ENCODE assay signal across 8 cellular contexts in genomic region chr1:45205000-45205909, GRCh38. TPM values are rescaled to one million over a fixed set of nuclear protein-coding genes. Genes with fewer than 3 reads are reported as not detected.
DNase-seq lines count a peak whose midpoint lies in the region; ATAC-seq, FAIRE-seq and TF ChIP-seq lines count a peak whose summit lies in the region.

No MANE protein-coding gene starts in this region.

- H3K4me1 ChIP-seq in ACC112 (ENCODE audit: control insufficient read depth, insufficient read depth, low read length, unreplicated experiment) (peaks cover 23% of the 10 kb centered on the region), vagina (peaks cover 20% of the 10 kb centered on the region)

- no peaks in the 10 kb centered on the region for H3K27me3 Mint-ChIP-seq in activated T-cell treated with anti-CD3 and anti-CD28 coated beads, Interleukin-2, amount 50 U/mL, for 4 hours (ENCODE audit: low read depth)
- H3K27me3 Mint-ChIP-seq in naive thymus-derived CD8-positive, alpha-beta T cell, result peaks cover 0 to 23% (median 3%) of the 10 kb centered on the region in 5 donors

- H3K4me3 ChIP-seq in ACC112 (ENCODE audit: low read depth, low read length) (peak overlapping the region; percentile 91), fibroblast of pulmonary artery (replicated peaks; ENCODE audit: low read depth, low read length) (peak overlapping the region; percentile 22), vagina (peak overlapping the region; percentile 88 to 92)

- intact Hi-C loops in vagina (cut with DNase I), result no loop called here

- H3K4me3 Mint-ChIP-seq in activated T-cell treated with anti-CD3 and anti-CD28 coated beads, Interleukin-2, amount 50 U/mL, for 4 hours, result peak overlapping the region; percentile 93
- H3K4me3 Mint-ChIP-seq in naive thymus-derived CD8-positive, alpha-beta T cell, result peak overlapping the region; percentile 82 to 97 (median 92)

- H2AFZ ChIP-seq in ACC112 (ENCODE audit: low read length, unreplicated experiment), result peak overlapping the region; percentile 87

- H3K27ac ChIP-seq in ACC112 (ENCODE audit: low read depth, low read length), result peak overlapping the region; percentile 49
- peak overlapping the region; percentile 43 for H3K27ac ChIP-seq in vagina

- no peak for TF ChIP-seq CTCF in fibroblast of pulmonary artery (IDR thresholded peaks at IDR 0.05; ENCODE audit: low read length, missing control alignments)
- TF ChIP-seq CTCF in vagina (IDR thresholded peaks at IDR 0.05), result no peak

- H3K4me1 Mint-ChIP-seq in activated T-cell treated with anti-CD3 and anti-CD28 coated beads, Interleukin-2, amount 50 U/mL, for 4 hours (ENCODE audit: low read depth), result peaks cover 35% of the 10 kb centered on the region
- peaks cover 7 to 39% (median 24%) of the 10 kb centered on the region in 4 donors for H3K4me1 Mint-ChIP-seq in naive thymus-derived CD8-positive, alpha-beta T cell

- H3K27me3 ChIP-seq in ACC112 (ENCODE audit: insufficient read depth, low read length), result no peaks in the 10 kb centered on the region
- no peaks in the 10 kb centered on the region for H3K27me3 ChIP-seq in vagina

- TF ChIP-seq POLR2A in vagina (IDR thresholded peaks at IDR 0.05), result no peak

- H3K9me3 ChIP-seq in vagina, result no peaks in the 10 kb centered on the region

- ATAC-seq in activated T-cell treated with anti-CD3 and anti-CD28 coated beads, Interleukin-2, amount 50 U/mL, for 4 hours, result peak in 1 of 2 donors; percentile 20
- ATAC-seq in naive thymus-derived CD8-positive, alpha-beta T cell, result peak; percentile 4 to 16

- DNase-seq in GM19239 (ENCODE audit: insufficient read length, low spot score) (peak; percentile 40), NCI-H1417 treated with DMSO at 0.1 percent for 48 hours (lab: John Stamatoyannopoulos, UW) (peak; percentile 19), fibroblast of pulmonary artery (ENCODE audit: low read depth) (peak; percentile 44), vagina (ENCODE audit: extremely low spot score in 2 of 2) (no peak), GF-D8 (lab: John Stamatoyannopoulos, UW) (no peak)
- DNase-seq in activated T-cell treated with anti-CD3 and anti-CD28 coated beads, Interleukin-2, amount 50 U/mL, for 4 hours, result no peak
- DNase-seq in naive thymus-derived CD8-positive, alpha-beta T cell, result peak in 5 of 10 donors; percentile 1 to 16 (median 11)

- H3K79me2 ChIP-seq in ACC112 (ENCODE audit: control insufficient read depth, insufficient read depth, low read length, unreplicated experiment), result no peaks in the 10 kb centered on the region

- no peaks in the 10 kb centered on the region for H3K36me3 Mint-ChIP-seq in activated T-cell treated with anti-CD3 and anti-CD28 coated beads, Interleukin-2, amount 50 U/mL, for 4 hours (ENCODE audit: insufficient read depth)
- no peaks in the 10 kb centered on the region for H3K36me3 Mint-ChIP-seq in naive thymus-derived CD8-positive, alpha-beta T cell

- H3K27ac Mint-ChIP-seq in naive thymus-derived CD8-positive, alpha-beta T cell, result peak overlapping the region; percentile 67 to 94 (median 82)

- H3K36me3 ChIP-seq in ACC112 (ENCODE audit: insufficient read depth, low read length) (no peaks in the 10 kb centered on the region), vagina (no peaks in the 10 kb centered on the region)

- peak; percentile 49 for FAIRE-seq in GM19239 (lab: Jason Lieb, UNC)

- no peaks in the 10 kb centered on the region for H3K9me3 Mint-ChIP-seq in activated T-cell treated with anti-CD3 and anti-CD28 coated beads, Interleukin-2, amount 50 U/mL, for 4 hours
- H3K9me3 Mint-ChIP-seq in naive thymus-derived CD8-positive, alpha-beta T cell, result no peaks in the 10 kb centered on the region

- POLR2A ChIA-PET in naive thymus-derived CD8-positive, alpha-beta T cell (lab: Charles Lee), result interaction anchor here (1.0 kb wide), 1 partner anchor 193 kb away, joined by 3 read pairs; the partner anchor contains the start of gene UROD

RNA-seq across cellular contexts. Expression of gene ZSWIM5, which starts 1.1 kb away (rescaled TPM):
- 1 to 10 TPM in 1 of 3 donors, under 1 TPM in 2; 0.63 to 1.1 (median 0.68) TPM for total RNA-seq in activated T-cell treated with anti-CD3 and anti-CD28 coated beads, Interleukin-2, amount 50 U/mL, for 4 hours
- 1 to 10 TPM; 1.2 TPM for total RNA-seq in naive thymus-derived CD8-positive, alpha-beta T cell
- under 1 TPM; 0.57 to 0.85 (median 0.65) TPM for polyA plus RNA-seq in naive thymus-derived CD8-positive, alpha-beta T cell
- total RNA-seq in vagina, result 2.7 TPM

Comparison
In these comparisons a context has a peak if more than half of its experiments do, and no peak if none do; other contexts are left out.
1. H3K4me3 ChIP-seq: peak in every context shown above with its lines; median percentile 91 in ACC112; 90 in vagina; 22 in fibroblast of pulmonary artery.
2. DNase-seq: peak in GM19239 (single experiment), NCI-H1417 treated with DMSO at 0.1 percent for 48 hours (single experiment) and fibroblast of pulmonary artery (single experiment); none in activated T-cell treated with anti-CD3 and anti-CD28 coated beads, Interleukin-2, amount 50 U/mL, for 4 hours (single experiment), vagina (0 of 2) and GF-D8 (single experiment).